Comparison of ENCODE assay signal across 8 cellular contexts in genomic region chr19:45523642-45524256, GRCh38. TPM values are rescaled to one million over a fixed set of nuclear protein-coding genes. Genes with fewer than 3 reads are reported as not detected.
DNase-seq lines count a peak whose midpoint lies in the region; ATAC-seq and TF ChIP-seq lines count a peak whose summit lies in the region.

No MANE protein-coding gene starts in this region.

- peaks cover under 1% of the 10 kb centered on the region for H3K27me3 ChIP-seq in kidney epithelial cell (ENCODE audit: control insufficient read depth, insufficient read depth, low read length)

- DNase-seq in ACHN (peak; percentile 85), NCI-H510A (lab: John Stamatoyannopoulos, UW) (peak; percentile 48), kidney epithelial cell (ENCODE audit: low read depth) (no peak)
- DNase-seq in central memory CD4-positive, alpha-beta T cell, result peak; percentile 78
- DNase-seq in stimulated activated CD4-positive, alpha-beta T cell treated with anti-CD3 and anti-CD28 coated beads, Interleukin-1b, Interleukin-23, amount 100 ng/mL, for 24 hours (ENCODE audit: low read depth in 4 of 4, low spot score in 1 of 4), result peak; percentile 41 to 55 (median 48)

- no peak overlapping the region for H3K4me3 ChIP-seq in kidney epithelial cell (ENCODE audit: low read depth, low read length)

- ATAC-seq in GM18861 (IDR thresholded peaks at IDR 0.05; ENCODE audit: unreplicated experiment), result peak; percentile 76
- peak; percentile 54 for ATAC-seq in HG03439 (IDR thresholded peaks at IDR 0.05; ENCODE audit: unreplicated experiment)
- ATAC-seq in activated CD4-positive, CD25-positive, alpha-beta regulatory T cell treated with anti-CD3 and anti-CD28 coated beads, Interleukin-2, amount 50 U/mL, for 24 hours, result peak; percentile 100

- in situ Hi-C loops in ACHN (cut with HindIII; ENCODE audit: low pct_ligation_motif_present, low pct_unique_long_range_greater_than_20kb, low sequenced_read_pairs), result no loop called here

- peaks cover 1% of the 10 kb centered on the region for H3K36me3 ChIP-seq in kidney epithelial cell (ENCODE audit: control insufficient read depth, insufficient read depth, low read length)

- TF ChIP-seq CTCF in kidney epithelial cell (IDR thresholded peaks at IDR 0.05; ENCODE audit: insufficient read depth, low read length, poor library complexity, severe bottlenecking), result peak; percentile 88

RNA-seq across cellular contexts. Expression of gene VASP, which starts 16.5 kb away (rescaled TPM):
- 228 and 248 TPM in 2 replicates for total RNA-seq in kidney epithelial cell

RNA-seq across cellular contexts. Expression of gene PPM1N, which starts 25.5 kb away (rescaled TPM):
- total RNA-seq in kidney epithelial cell, result 0.48 TPM in 1 of 2 replicates, not detected in the other

RNA-seq across cellular contexts. Expression of gene RTN2, which starts 26.9 kb away (rescaled TPM):
- total RNA-seq in kidney epithelial cell, result 13.4 and 18.5 TPM in 2 replicates

RNA-seq across cellular contexts. Expression of gene FOSB, which starts 56.0 kb away (rescaled TPM):
- 1.6 and 5.3 TPM in 2 replicates for total RNA-seq in kidney epithelial cell
